In genomic region chr1:106396023-106396422, GRCh38 we compare ENCODE assay signal across 21 cellular contexts.
DNase-seq lines count a peak whose midpoint lies in the region; ATAC-seq, FAIRE-seq and TF ChIP-seq lines count a peak whose summit lies in the region.
"Had no signal": no experiment of that assay in that cellular context is flagged by ENCODE, and none has a peak within 500 bp of the region (broad histone marks: within the 10 kb centered on the region; RNA-seq: fewer than 3 reads in every experiment).

No MANE protein-coding gene starts in this region.

- H3K36me3 ChIP-seq in GM23338 (ENCODE audit: insufficient read depth): no peaks in the 10 kb centered on the region
- H3K36me3 ChIP-seq in body of pancreas (replicated peaks in 1 of 2; ENCODE audit: insufficient read depth in 1 of 2, low read depth in 2 of 2): no peaks in the 10 kb centered on the region
- no peaks in the 10 kb centered on the region for H3K36me3 ChIP-seq in pancreas

- H3K4me1 Mint-ChIP-seq in GM23338 (peaks cover 4% of the 10 kb centered on the region; the same call in 1 of the 3 replicates), type B pancreatic cell (ENCODE audit: unreplicated experiment) (peaks cover 10% of the 10 kb centered on the region)
- no peaks in the 10 kb centered on the region for H3K4me1 Mint-ChIP-seq in effector memory CD8-positive, alpha-beta T cell (ENCODE audit: low read depth in 2 of 2)
- no peaks in the 10 kb centered on the region for H3K4me1 Mint-ChIP-seq in activated T-helper 1 cell treated with anti-CD3 and anti-CD28 coated beads, Interleukin-12 subunit alpha, Interleukin-12 subunit beta, Interleukin-2, Interleukin-4 antibody, amounts not matched to agents 30 ng/mL and 10 ng/mL and 1 ng/mL, durations not matched to agents 14 hours and 24 hours and 36 hours (ENCODE audit: low read depth)
- H3K4me1 Mint-ChIP-seq: CD4-positive, CD25-positive, alpha-beta regulatory T cell; H9 had no signal

- H3K4me3 Mint-ChIP-seq in GM23338: no peak overlapping the region
- H3K4me3 Mint-ChIP-seq in type B pancreatic cell: no peak overlapping the region
- H3K4me3 Mint-ChIP-seq in effector memory CD8-positive, alpha-beta T cell: no peak overlapping the region
- no peak overlapping the region for H3K4me3 Mint-ChIP-seq in activated T-helper 1 cell treated with anti-CD3 and anti-CD28 coated beads, Interleukin-12 subunit alpha, Interleukin-12 subunit beta, Interleukin-2, Interleukin-4 antibody, amounts not matched to agents 30 ng/mL and 10 ng/mL and 1 ng/mL, durations not matched to agents 14 hours and 24 hours and 36 hours
- H3K4me3 Mint-ChIP-seq: CD4-positive, CD25-positive, alpha-beta regulatory T cell; CD8-positive, alpha-beta T cell; H9 had no signal

- H3K9me2 ChIP-seq in GM23338 (ENCODE audit: insufficient read depth): no peaks in the 10 kb centered on the region

- H3K27ac ChIP-seq in GM23338 (ENCODE audit: low read depth) (no peak overlapping the region), body of pancreas (peak overlapping the region in 1 of 4 donors; percentile 58), pancreas (peak overlapping the region in 3 of 4 donors; percentile 8 to 22 (median 13))
- H3K27ac ChIP-seq: GM23248 had no signal

- intact Hi-C loops in body of pancreas (cut with DNase I) (no loop called here), pancreas (cut with DNase I) (no loop called here)
- intact Hi-C loops in activated T-helper 1 cell treated with anti-CD3 and anti-CD28 coated beads, Interleukin-12 subunit alpha, Interleukin-12 subunit beta, Interleukin-2, Interleukin-4 antibody, amounts not matched to agents 30 ng/mL and 10 ng/mL and 1 ng/mL, durations not matched to agents 14 hours and 24 hours and 36 hours (cut with micrococcal nuclease): no loop called here

- TF ChIP-seq POLR2A in body of pancreas (IDR thresholded peaks at IDR 0.05): no peak

- H3K4me1 ChIP-seq in GM23338 (ENCODE audit: insufficient read depth): no peaks in the 10 kb centered on the region
- H3K4me1 ChIP-seq in body of pancreas: no peaks in the 10 kb centered on the region
- H3K4me1 ChIP-seq in pancreas: peaks cover 0 to 7% (median 6%) of the 10 kb centered on the region in 3 donors
- H3K4me1 ChIP-seq: Caco-2 had no signal

- peak overlapping the region; percentile 33; the same call in 1 of the 2 replicates for H2AFZ ChIP-seq in GM23338
- H2AFZ ChIP-seq: GM23248 had no signal

- FAIRE-seq in pancreas (lab: Jason Lieb, UNC): no peak
- FAIRE-seq: D721Med, GM12878, GM19239 had no signal

- no peak overlapping the region for H3K27ac Mint-ChIP-seq in GM23338
- peak overlapping the region; percentile 17 for H3K27ac Mint-ChIP-seq in type B pancreatic cell
- no peak overlapping the region for H3K27ac Mint-ChIP-seq in effector memory CD8-positive, alpha-beta T cell
- H3K27ac Mint-ChIP-seq in activated T-helper 1 cell treated with anti-CD3 and anti-CD28 coated beads, Interleukin-12 subunit alpha, Interleukin-12 subunit beta, Interleukin-2, Interleukin-4 antibody, amounts not matched to agents 30 ng/mL and 10 ng/mL and 1 ng/mL, durations not matched to agents 14 hours and 24 hours and 36 hours: no peak overlapping the region
- H3K27ac Mint-ChIP-seq: CD4-positive, CD25-positive, alpha-beta regulatory T cell; CD8-positive, alpha-beta T cell had no signal

- ATAC-seq in GM23338 (no peak), body of pancreas (peak; percentile 42), pancreas (peak; percentile 27 to 66 (median 50))
- no peak for ATAC-seq in effector memory CD8-positive, alpha-beta T cell (replicated peaks)
- ATAC-seq: CD8-positive, alpha-beta T cell; GM12878; HCT116 had no signal

- no peak overlapping the region for H3K4me3 ChIP-seq in GM23338
- H3K4me3 ChIP-seq in body of pancreas: no peak overlapping the region
- no peak overlapping the region for H3K4me3 ChIP-seq in pancreas
- H3K4me3 ChIP-seq: GM12878, GM23248 had no signal

- no peaks in the 10 kb centered on the region for H3K27me3 Mint-ChIP-seq in GM23338 (ENCODE audit: insufficient read depth, low read depth, poor library complexity)
- no peaks in the 10 kb centered on the region for H3K27me3 Mint-ChIP-seq in type B pancreatic cell
- no peaks in the 10 kb centered on the region for H3K27me3 Mint-ChIP-seq in effector memory CD8-positive, alpha-beta T cell
- H3K27me3 Mint-ChIP-seq in activated T-helper 1 cell treated with anti-CD3 and anti-CD28 coated beads, Interleukin-12 subunit alpha, Interleukin-12 subunit beta, Interleukin-2, Interleukin-4 antibody, amounts not matched to agents 30 ng/mL and 10 ng/mL and 1 ng/mL, durations not matched to agents 14 hours and 24 hours and 36 hours (ENCODE audit: insufficient read depth): no peaks in the 10 kb centered on the region
- H3K27me3 Mint-ChIP-seq: CD4-positive, CD25-positive, alpha-beta regulatory T cell had no signal

- no peak for TF ChIP-seq CTCF in GM23338 (conservative IDR thresholded peaks at IDR 0.05; ENCODE audit: low read depth in 2 of 2)
- no peak for TF ChIP-seq CTCF in body of pancreas (IDR thresholded peaks at IDR 0.05)
- TF ChIP-seq CTCF in pancreas (IDR thresholded peaks at IDR 0.05): no peak
- no peak for TF ChIP-seq CTCF in type B pancreatic cell (conservative IDR thresholded peaks at IDR 0.05)

- H3F3A ChIP-seq in GM23338 (replicated peaks; ENCODE audit: low read depth): no peaks in the 10 kb centered on the region

- no peaks in the 10 kb centered on the region for H4K20me1 ChIP-seq in GM23338 (replicated peaks; ENCODE audit: insufficient read depth)

- H3K9me3 ChIP-seq in body of pancreas (no peaks in the 10 kb centered on the region), pancreas (no peaks in the 10 kb centered on the region)
- H3K9me3 ChIP-seq: Caco-2 had no signal

- H3K4me2 ChIP-seq in GM23338: no peak overlapping the region

- no peaks in the 10 kb centered on the region for H3K9me3 Mint-ChIP-seq in GM23338
- H3K9me3 Mint-ChIP-seq in type B pancreatic cell: no peaks in the 10 kb centered on the region
- H3K9me3 Mint-ChIP-seq in effector memory CD8-positive, alpha-beta T cell: peaks cover 1 to 15% of the 10 kb centered on the region in 2 donors
- H3K9me3 Mint-ChIP-seq in activated T-helper 1 cell treated with anti-CD3 and anti-CD28 coated beads, Interleukin-12 subunit alpha, Interleukin-12 subunit beta, Interleukin-2, Interleukin-4 antibody, amounts not matched to agents 30 ng/mL and 10 ng/mL and 1 ng/mL, durations not matched to agents 14 hours and 24 hours and 36 hours: no peaks in the 10 kb centered on the region
- H3K9me3 Mint-ChIP-seq: H9 had no signal

- H3K36me3 Mint-ChIP-seq in GM23338 (ENCODE audit: low read depth) (no peaks in the 10 kb centered on the region), type B pancreatic cell (no peaks in the 10 kb centered on the region)
- H3K36me3 Mint-ChIP-seq in effector memory CD8-positive, alpha-beta T cell (ENCODE audit: insufficient read depth): no peaks in the 10 kb centered on the region
- no peaks in the 10 kb centered on the region for H3K36me3 Mint-ChIP-seq in activated T-helper 1 cell treated with anti-CD3 and anti-CD28 coated beads, Interleukin-12 subunit alpha, Interleukin-12 subunit beta, Interleukin-2, Interleukin-4 antibody, amounts not matched to agents 30 ng/mL and 10 ng/mL and 1 ng/mL, durations not matched to agents 14 hours and 24 hours and 36 hours (ENCODE audit: low read depth)
- H3K36me3 Mint-ChIP-seq: CD4-positive, CD25-positive, alpha-beta regulatory T cell; CD8-positive, alpha-beta T cell had no signal

- H3K27me3 ChIP-seq in GM23338 (ENCODE audit: insufficient read depth) (no peaks in the 10 kb centered on the region), body of pancreas (no peaks in the 10 kb centered on the region), pancreas (no peaks in the 10 kb centered on the region)

- DNase-seq in GM23338 (ENCODE audit: low spot score) (no peak), body of pancreas (no peak), pancreas (no peak), type B pancreatic cell (ENCODE audit: extremely low spot score, unreplicated experiment) (no peak), cerebellar nuclear complex (lab: John Stamatoyannopoulos, UW) (no peak)
- DNase-seq in effector memory CD8-positive, alpha-beta T cell: no peak
- no peak for DNase-seq in activated T-helper 1 cell treated with anti-CD3 and anti-CD28 coated beads, Interleukin-12 subunit alpha, Interleukin-12 subunit beta, Interleukin-2, Interleukin-4 antibody, amounts not matched to agents 30 ng/mL and 10 ng/mL and 1 ng/mL, durations not matched to agents 14 hours and 24 hours and 36 hours (ENCODE audit: low spot score)
- DNase-seq: C1 segment of cervical spinal cord; Caco-2; CD4-positive, CD25-positive, alpha-beta regulatory T cell; CD8-positive, alpha-beta T cell; DMS 273 treated with DMSO at 0.1 percent for 48 hours; DMS79; EL; GDM1; GM23248; H9 had no signal

- no peaks in the 10 kb centered on the region for H3K79me2 ChIP-seq in GM23338 (replicated peaks; ENCODE audit: insufficient read depth)

TF ChIP-seq in GM23338, 12 proteins besides CTCF, POLR2A, EP300 and RAD21 (continues in another document):
- TF ChIP-seq NANOG (IDR thresholded peaks at IDR 0.05; ENCODE audit: borderline replicate concordance) (no peak), STAT1 (IDR thresholded peaks at IDR 0.05; ENCODE audit: unreplicated experiment) (no peak), REST (IDR thresholded peaks at IDR 0.05; ENCODE audit: unreplicated experiment) (no peak), JUNB (IDR thresholded peaks at IDR 0.05; ENCODE audit: unreplicated experiment) (no peak), EZH2phosphoT487 (IDR thresholded peaks at IDR 0.05; ENCODE audit: unreplicated experiment) (no peak)

Comparison
In these comparisons a context has a peak if more than half of its experiments do, and no peak if none do; other contexts are left out.
1. ATAC-seq: peak in body of pancreas (single experiment) and pancreas (4 of 4); none in GM23338 (single experiment) and effector memory CD8-positive, alpha-beta T cell (single experiment).